ENCODE assay signal across 1 cellular context in the genomic region with DNA sequence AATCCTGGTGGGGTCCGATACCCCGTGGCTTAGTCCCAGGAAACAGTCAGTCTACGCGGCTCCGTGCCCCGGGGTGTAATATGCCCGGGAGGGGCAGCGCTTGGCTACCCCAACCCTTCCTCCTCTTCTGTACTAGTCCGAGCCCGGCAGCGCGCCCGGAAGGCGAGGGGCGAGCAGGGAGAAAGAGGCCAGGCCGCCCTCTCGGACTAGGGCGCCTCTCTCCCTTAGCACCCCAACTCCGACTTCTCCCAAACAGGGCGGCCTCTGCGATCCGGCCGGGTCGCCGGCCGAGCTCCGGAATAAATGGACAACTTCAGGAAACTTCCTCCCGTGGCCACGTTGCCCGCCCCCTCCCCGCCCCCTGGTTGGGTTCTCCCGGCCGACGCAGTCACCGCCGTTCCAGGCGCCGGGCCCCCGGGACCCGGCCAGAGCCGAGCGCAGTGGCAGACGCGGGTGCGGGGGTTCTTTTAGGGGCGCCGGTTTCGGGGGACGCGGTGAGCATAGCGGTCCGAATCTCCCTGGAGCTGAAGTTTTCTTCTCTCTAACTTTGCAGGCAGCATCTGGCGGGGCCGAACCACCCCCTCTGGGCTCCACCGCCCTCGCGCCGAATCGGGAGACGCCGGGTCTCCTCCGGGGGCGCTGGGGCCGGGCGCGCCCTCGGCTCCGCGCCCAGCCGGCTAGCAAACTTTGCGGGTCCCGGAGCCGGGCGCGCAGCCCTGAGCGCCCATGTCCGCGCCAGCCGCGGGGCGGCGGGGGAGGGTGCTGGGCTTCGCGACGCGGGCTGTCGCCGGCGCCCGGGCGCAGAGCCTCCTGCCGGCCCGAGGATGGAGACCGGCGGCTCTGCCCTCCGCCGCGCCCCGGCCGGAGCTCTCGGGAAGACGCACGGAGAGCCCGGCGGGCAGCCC.
TF ChIP-seq lines count a peak whose summit lies in the region.

A gene with protein sequence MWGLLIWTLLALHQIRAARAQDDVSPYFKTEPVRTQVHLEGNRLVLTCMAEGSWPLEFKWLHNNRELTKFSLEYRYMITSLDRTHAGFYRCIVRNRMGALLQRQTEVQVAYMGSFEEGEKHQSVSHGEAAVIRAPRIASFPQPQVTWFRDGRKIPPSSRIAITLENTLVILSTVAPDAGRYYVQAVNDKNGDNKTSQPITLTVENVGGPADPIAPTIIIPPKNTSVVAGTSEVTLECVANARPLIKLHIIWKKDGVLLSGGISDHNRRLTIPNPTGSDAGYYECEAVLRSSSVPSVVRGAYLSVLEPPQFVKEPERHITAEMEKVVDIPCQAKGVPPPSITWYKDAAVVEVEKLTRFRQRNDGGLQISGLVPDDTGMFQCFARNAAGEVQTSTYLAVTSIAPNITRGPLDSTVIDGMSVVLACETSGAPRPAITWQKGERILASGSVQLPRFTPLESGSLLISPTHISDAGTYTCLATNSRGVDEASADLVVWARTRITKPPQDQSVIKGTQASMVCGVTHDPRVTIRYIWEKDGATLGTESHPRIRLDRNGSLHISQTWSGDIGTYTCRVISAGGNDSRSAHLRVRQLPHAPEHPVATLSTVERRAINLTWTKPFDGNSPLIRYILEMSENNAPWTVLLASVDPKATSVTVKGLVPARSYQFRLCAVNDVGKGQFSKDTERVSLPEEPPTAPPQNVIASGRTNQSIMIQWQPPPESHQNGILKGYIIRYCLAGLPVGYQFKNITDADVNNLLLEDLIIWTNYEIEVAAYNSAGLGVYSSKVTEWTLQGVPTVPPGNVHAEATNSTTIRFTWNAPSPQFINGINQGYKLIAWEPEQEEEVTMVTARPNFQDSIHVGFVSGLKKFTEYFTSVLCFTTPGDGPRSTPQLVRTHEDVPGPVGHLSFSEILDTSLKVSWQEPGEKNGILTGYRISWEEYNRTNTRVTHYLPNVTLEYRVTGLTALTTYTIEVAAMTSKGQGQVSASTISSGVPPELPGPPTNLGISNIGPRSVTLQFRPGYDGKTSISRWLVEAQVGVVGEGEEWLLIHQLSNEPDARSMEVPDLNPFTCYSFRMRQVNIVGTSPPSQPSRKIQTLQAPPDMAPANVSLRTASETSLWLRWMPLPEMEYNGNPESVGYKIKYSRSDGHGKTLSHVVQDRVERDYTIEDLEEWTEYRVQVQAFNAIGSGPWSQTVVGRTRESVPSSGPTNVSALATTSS (N-terminal part only) (minus strand): TSS at position 301 of the 905 bp plus-strand sequence. CDS start 357 bp downstream, outside the sequence.

TF ChIP-seq in HEK293, 187 proteins besides CTCF, POLR2A, EP300 and RAD21 (continued from another document and continues in another):
- TF ChIP-seq, protein P1, sequence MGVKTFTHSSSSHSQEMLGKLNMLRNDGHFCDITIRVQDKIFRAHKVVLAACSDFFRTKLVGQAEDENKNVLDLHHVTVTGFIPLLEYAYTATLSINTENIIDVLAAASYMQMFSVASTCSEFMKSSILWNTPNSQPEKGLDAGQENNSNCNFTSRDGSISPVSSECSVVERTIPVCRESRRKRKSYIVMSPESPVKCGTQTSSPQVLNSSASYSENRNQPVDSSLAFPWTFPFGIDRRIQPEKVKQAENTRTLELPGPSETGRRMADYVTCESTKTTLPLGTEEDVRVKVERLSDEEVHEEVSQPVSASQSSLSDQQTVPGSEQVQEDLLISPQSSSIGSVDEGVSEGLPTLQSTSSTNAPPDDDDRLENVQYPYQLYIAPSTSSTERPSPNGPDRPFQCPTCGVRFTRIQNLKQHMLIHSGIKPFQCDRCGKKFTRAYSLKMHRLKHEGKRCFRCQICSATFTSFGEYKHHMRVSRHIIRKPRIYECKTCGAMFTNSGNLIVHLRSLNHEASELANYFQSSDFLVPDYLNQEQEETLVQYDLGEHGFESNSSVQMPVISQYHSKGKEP (tag by site-specific recombination; IDR thresholded peaks at IDR 0.05), result no peak
- TF ChIP-seq ZNF768 (tag by site-specific recombination; IDR thresholded peaks at IDR 0.05), result no peak
- no peak for TF ChIP-seq ZFP3 (tag by site-specific recombination; IDR thresholded peaks at IDR 0.05; ENCODE audit: low read depth)
- TF ChIP-seq ZIC2 (tag by site-specific recombination; IDR thresholded peaks at IDR 0.05), result peak; percentile 6; the same call in 1 of the 2 replicates
- TF ChIP-seq ZNF248 (tag by site-specific recombination; IDR thresholded peaks at IDR 0.05), result no peak
- peak; percentile 90 for TF ChIP-seq ZBTB8A (tag by site-specific recombination; IDR thresholded peaks at IDR 0.05)
- TF ChIP-seq ZNF585B (tag by site-specific recombination; IDR thresholded peaks at IDR 0.05), result no peak
- TF ChIP-seq ZFP69B (tag by site-specific recombination; IDR thresholded peaks at IDR 0.05), result 0 out of 2 replicates have a peak, but pooled peaks have one; percentile 15
- no peak for TF ChIP-seq HOXA7 (CRISPR knock-in tag; IDR thresholded peaks at IDR 0.05; ENCODE audit: borderline replicate concordance)
- TF ChIP-seq ZNF155 (tag by site-specific recombination; IDR thresholded peaks at IDR 0.05), result no peak
- TF ChIP-seq ZNF701 (tag by site-specific recombination; IDR thresholded peaks at IDR 0.05), result no peak
- 0 out of 2 replicates have a peak, but pooled peaks have one; percentile 8 for TF ChIP-seq ZNF184 (tag by site-specific recombination; IDR thresholded peaks at IDR 0.05)
- TF ChIP-seq ZNF350 (tag by site-specific recombination; IDR thresholded peaks at IDR 0.05), result no peak
- TF ChIP-seq ZNF596 (tag by site-specific recombination; IDR thresholded peaks at IDR 0.05), result no peak
- no peak for TF ChIP-seq TRIM28 (IDR thresholded peaks at IDR 0.05; ENCODE audit: borderline replicate concordance, low read length)
- TF ChIP-seq ZNF600 (tag by site-specific recombination; IDR thresholded peaks at IDR 0.05), result peak; percentile 58
- no peak for TF ChIP-seq ZNF843 (tag by site-specific recombination; IDR thresholded peaks at IDR 0.05)
- TF ChIP-seq, protein P2, sequence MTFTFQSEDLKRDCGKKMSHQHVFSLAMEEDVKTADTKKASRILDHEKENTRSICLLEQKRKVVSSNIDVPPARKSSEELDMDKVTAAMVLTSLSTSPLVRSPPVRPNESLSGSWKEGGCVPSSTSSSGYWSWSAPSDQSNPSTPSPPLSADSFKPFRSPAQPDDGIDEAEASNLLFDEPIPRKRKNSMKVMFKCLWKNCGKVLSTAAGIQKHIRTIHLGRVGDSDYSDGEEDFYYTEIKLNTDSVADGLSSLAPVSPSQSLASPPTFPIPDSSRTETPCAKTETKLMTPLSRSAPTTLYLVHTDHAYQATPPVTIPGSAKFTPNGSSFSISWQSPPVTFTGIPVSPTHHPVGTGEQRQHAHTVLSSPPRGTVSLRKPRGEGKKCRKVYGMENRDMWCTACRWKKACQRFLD (tag by site-specific recombination; IDR thresholded peaks at IDR 0.05), result no peak
- no peak for TF ChIP-seq ZNF140 (tag by site-specific recombination; IDR thresholded peaks at IDR 0.05)
- TF ChIP-seq, protein P3, sequence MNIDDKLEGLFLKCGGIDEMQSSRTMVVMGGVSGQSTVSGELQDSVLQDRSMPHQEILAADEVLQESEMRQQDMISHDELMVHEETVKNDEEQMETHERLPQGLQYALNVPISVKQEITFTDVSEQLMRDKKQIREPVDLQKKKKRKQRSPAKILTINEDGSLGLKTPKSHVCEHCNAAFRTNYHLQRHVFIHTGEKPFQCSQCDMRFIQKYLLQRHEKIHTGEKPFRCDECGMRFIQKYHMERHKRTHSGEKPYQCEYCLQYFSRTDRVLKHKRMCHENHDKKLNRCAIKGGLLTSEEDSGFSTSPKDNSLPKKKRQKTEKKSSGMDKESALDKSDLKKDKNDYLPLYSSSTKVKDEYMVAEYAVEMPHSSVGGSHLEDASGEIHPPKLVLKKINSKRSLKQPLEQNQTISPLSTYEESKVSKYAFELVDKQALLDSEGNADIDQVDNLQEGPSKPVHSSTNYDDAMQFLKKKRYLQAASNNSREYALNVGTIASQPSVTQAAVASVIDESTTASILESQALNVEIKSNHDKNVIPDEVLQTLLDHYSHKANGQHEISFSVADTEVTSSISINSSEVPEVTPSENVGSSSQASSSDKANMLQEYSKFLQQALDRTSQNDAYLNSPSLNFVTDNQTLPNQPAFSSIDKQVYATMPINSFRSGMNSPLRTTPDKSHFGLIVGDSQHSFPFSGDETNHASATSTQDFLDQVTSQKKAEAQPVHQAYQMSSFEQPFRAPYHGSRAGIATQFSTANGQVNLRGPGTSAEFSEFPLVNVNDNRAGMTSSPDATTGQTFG (tag by site-specific recombination; IDR thresholded peaks at IDR 0.05; ENCODE audit: borderline replicate concordance), result no peak
- TF ChIP-seq, protein P4, sequence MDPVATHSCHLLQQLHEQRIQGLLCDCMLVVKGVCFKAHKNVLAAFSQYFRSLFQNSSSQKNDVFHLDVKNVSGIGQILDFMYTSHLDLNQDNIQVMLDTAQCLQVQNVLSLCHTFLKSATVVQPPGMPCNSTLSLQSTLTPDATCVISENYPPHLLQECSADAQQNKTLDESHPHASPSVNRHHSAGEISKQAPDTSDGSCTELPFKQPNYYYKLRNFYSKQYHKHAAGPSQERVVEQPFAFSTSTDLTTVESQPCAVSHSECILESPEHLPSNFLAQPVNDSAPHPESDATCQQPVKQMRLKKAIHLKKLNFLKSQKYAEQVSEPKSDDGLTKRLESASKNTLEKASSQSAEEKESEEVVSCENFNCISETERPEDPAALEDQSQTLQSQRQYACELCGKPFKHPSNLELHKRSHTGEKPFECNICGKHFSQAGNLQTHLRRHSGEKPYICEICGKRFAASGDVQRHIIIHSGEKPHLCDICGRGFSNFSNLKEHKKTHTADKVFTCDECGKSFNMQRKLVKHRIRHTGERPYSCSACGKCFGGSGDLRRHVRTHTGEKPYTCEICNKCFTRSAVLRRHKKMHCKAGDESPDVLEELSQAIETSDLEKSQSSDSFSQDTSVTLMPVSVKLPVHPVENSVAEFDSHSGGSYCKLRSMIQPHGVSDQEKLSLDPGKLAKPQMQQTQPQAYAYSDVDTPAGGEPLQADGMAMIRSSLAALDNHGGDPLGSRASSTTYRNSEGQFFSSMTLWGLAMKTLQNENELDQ (tag by site-specific recombination; IDR thresholded peaks at IDR 0.05; ENCODE audit: low read depth), result no peak
- no peak for TF ChIP-seq HOXD13 (CRISPR knock-in tag; IDR thresholded peaks at IDR 0.05; ENCODE audit: borderline replicate concordance)
- TF ChIP-seq BCL11B (tag by site-specific recombination; IDR thresholded peaks at IDR 0.05; ENCODE audit: low read depth), result 0 out of 2 replicates have a peak, but pooled peaks have one; percentile 40
- no peak for TF ChIP-seq ZNF423 (tag by site-specific recombination; IDR thresholded peaks at IDR 0.05)
- TF ChIP-seq, protein P5, sequence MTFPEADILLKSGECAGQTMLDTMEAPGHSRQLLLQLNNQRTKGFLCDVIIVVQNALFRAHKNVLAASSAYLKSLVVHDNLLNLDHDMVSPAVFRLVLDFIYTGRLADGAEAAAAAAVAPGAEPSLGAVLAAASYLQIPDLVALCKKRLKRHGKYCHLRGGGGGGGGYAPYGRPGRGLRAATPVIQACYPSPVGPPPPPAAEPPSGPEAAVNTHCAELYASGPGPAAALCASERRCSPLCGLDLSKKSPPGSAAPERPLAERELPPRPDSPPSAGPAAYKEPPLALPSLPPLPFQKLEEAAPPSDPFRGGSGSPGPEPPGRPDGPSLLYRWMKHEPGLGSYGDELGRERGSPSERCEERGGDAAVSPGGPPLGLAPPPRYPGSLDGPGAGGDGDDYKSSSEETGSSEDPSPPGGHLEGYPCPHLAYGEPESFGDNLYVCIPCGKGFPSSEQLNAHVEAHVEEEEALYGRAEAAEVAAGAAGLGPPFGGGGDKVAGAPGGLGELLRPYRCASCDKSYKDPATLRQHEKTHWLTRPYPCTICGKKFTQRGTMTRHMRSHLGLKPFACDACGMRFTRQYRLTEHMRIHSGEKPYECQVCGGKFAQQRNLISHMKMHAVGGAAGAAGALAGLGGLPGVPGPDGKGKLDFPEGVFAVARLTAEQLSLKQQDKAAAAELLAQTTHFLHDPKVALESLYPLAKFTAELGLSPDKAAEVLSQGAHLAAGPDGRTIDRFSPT (tag by site-specific recombination; IDR thresholded peaks at IDR 0.05), result no peak
- no peak for TF ChIP-seq ZNF529 (tag by site-specific recombination; IDR thresholded peaks at IDR 0.05; ENCODE audit: insufficient replicate concordance)
- no peak for TF ChIP-seq ZNF561 (tag by site-specific recombination; IDR thresholded peaks at IDR 0.05; ENCODE audit: borderline replicate concordance)
- TF ChIP-seq, protein P6, sequence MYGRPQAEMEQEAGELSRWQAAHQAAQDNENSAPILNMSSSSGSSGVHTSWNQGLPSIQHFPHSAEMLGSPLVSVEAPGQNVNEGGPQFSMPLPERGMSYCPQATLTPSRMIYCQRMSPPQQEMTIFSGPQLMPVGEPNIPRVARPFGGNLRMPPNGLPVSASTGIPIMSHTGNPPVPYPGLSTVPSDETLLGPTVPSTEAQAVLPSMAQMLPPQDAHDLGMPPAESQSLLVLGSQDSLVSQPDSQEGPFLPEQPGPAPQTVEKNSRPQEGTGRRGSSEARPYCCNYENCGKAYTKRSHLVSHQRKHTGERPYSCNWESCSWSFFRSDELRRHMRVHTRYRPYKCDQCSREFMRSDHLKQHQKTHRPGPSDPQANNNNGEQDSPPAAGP (tag by site-specific recombination; IDR thresholded peaks at IDR 0.05), result no peak; the same call in 1 of the 2 replicates
- TF ChIP-seq ZNF624 (tag by site-specific recombination; IDR thresholded peaks at IDR 0.05), result no peak
- TF ChIP-seq ZNF510 (tag by site-specific recombination; IDR thresholded peaks at IDR 0.05; ENCODE audit: insufficient replicate concordance), result no peak
- TF ChIP-seq, protein P7, sequence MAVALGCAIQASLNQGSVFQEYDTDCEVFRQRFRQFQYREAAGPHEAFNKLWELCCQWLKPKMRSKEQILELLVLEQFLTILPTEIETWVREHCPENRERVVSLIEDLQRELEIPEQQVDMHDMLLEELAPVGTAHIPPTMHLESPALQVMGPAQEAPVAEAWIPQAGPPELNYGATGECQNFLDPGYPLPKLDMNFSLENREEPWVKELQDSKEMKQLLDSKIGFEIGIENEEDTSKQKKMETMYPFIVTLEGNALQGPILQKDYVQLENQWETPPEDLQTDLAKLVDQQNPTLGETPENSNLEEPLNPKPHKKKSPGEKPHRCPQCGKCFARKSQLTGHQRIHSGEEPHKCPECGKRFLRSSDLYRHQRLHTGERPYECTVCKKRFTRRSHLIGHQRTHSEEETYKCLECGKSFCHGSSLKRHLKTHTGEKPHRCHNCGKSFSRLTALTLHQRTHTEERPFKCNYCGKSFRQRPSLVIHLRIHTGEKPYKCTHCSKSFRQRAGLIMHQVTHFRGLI (tag by site-specific recombination; IDR thresholded peaks at IDR 0.05), result peak; percentile 45; the same call in 1 of the 2 replicates
- no peak for TF ChIP-seq GLI4 (tag by site-specific recombination; IDR thresholded peaks at IDR 0.05)
- TF ChIP-seq GLIS2 (tag by site-specific recombination; IDR thresholded peaks at IDR 0.05), result peak; percentile 56
- no peak for TF ChIP-seq ZNF223 (tag by site-specific recombination; IDR thresholded peaks at IDR 0.05)
- TF ChIP-seq, protein P8, sequence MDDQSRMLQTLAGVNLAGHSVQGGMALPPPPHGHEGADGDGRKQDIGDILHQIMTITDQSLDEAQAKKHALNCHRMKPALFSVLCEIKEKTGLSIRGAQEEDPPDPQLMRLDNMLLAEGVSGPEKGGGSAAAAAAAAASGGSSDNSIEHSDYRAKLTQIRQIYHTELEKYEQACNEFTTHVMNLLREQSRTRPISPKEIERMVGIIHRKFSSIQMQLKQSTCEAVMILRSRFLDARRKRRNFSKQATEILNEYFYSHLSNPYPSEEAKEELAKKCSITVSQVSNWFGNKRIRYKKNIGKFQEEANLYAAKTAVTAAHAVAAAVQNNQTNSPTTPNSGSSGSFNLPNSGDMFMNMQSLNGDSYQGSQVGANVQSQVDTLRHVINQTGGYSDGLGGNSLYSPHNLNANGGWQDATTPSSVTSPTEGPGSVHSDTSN (CRISPR knock-in tag; IDR thresholded peaks at IDR 0.05), result no peak
- TF ChIP-seq ZNF23 (tag by site-specific recombination; IDR thresholded peaks at IDR 0.05; ENCODE audit: borderline replicate concordance), result no peak
